Comparison of ENCODE assay signal across 11 cellular contexts in the genomic region with DNA sequence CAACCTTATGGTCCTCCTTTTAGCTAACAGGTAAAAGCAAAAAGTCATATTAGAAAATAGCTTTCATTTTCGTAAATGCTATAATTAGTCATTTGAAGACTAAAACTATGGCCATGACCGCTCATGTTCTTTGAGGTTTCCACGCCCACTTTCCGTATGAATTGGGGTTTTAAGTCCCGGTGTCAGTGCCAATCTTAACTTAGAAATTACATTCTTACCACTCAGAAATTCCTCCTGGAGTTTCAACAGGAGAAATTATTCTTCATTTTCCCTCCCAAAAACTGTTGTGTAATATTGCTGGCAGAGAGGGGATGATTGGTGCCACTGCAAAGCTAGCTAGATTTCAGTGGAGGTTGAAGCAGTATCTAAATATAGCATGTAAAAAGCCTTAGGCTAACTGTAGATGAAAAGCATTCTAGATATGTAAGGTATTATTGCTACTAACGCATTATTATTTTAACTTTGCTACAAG.
DNase-seq lines count a peak whose midpoint lies in the region; ATAC-seq and TF ChIP-seq lines count a peak whose summit lies in the region.
"Had no signal": no experiment of that assay in that cellular context is flagged by ENCODE, and none has a peak within 500 bp of the region (broad histone marks: within the 10 kb centered on the region; RNA-seq: fewer than 3 reads in every experiment).

No MANE protein-coding gene starts in this region.

- DNase-seq in mammary epithelial cell (peak; percentile 60), ecto neural progenitor cell (ENCODE audit: low spot score) (no peak), PC-3 (no peak), NCI-H82 (lab: John Stamatoyannopoulos, UW) (no peak), NCI-H345 (lab: John Stamatoyannopoulos, UW) (no peak)
- DNase-seq: NCI-H510A treated with DMSO at 0.1 percent for 48 hours, right lobe of liver had no signal

- in situ Hi-C loops in mammary epithelial cell (cut with MboI; ENCODE audit: low sequenced_read_pairs in 2 of 2): no loop called here

- H3K9me3 ChIP-seq in mammary epithelial cell (replicated peaks; ENCODE audit: insufficient read depth, low read length): no peaks in the 10 kb centered on the region
- no peaks in the 10 kb centered on the region for H3K9me3 ChIP-seq in PC-3 (ENCODE audit: low read length)
- H3K9me3 ChIP-seq: right lobe of liver had no signal

- peaks cover 4% of the 10 kb centered on the region for H3K4me1 ChIP-seq in mammary epithelial cell (ENCODE audit: insufficient read depth, low read length)
- no peaks in the 10 kb centered on the region for H3K4me1 ChIP-seq in PC-3 (ENCODE audit: insufficient read depth, low read length)
- H3K4me1 ChIP-seq: right lobe of liver had no signal

- peak overlapping the region; percentile 66 for H3K4me2 ChIP-seq in mammary epithelial cell (ENCODE audit: insufficient read depth, low read depth, low read length)
- H3K4me2 ChIP-seq in PC-3 (ENCODE audit: low read length): no peak overlapping the region

- H3K27me3 ChIP-seq in mammary epithelial cell (ENCODE audit: insufficient read depth, low read length) (no peaks in the 10 kb centered on the region), PC-3 (ENCODE audit: low read length) (no peaks in the 10 kb centered on the region)
- H3K27me3 ChIP-seq: right lobe of liver had no signal

- H2AFZ ChIP-seq in mammary epithelial cell (ENCODE audit: low read depth, low read length): no peak overlapping the region
- H2AFZ ChIP-seq in PC-3 (ENCODE audit: low read length): no peak overlapping the region

- CTCF ChIA-PET in mammary epithelial cell (lab: Charles Lee; ENCODE audit: low non-redundant PET): interaction anchor here (0.6 kb wide), 1 partner anchor 1270 kb away, joined by 3 read pairs; no protein-coding TSS in a partner anchor
- CTCF ChIA-PET in PC-3 (lab: Charles Lee): no interaction called here

- dilution Hi-C loops in mammary epithelial cell (cut with HindIII; ENCODE audit: low sequenced_read_pairs): no loop called here

- H3F3A ChIP-seq in PC-3 (ENCODE audit: low read length, unreplicated experiment): no peaks in the 10 kb centered on the region

- WGBS in mammary epithelial cell (ENCODE audit: low coverage, missing lambda C conversion rate): 0% methylated on average over 6 of the region's 6 CpGs

- no TSS peak for BruUV-seq in mammary epithelial cell (replicated peaks; lab: Mats Ljungman, UMichigan)
- no TSS peak for BruUV-seq in PC-3 (replicated peaks; lab: Mats Ljungman, UMichigan)

- ATAC-seq in GM18519 (IDR thresholded peaks at IDR 0.05; ENCODE audit: low FRiP score, unreplicated experiment) (peak; percentile 90), GM21390 (IDR thresholded peaks at IDR 0.05; ENCODE audit: unreplicated experiment) (peak; percentile 96), HG03060 (IDR thresholded peaks at IDR 0.05; ENCODE audit: low read depth, unreplicated experiment) (peak; percentile 86), PC-3 (no peak)
- ATAC-seq: right lobe of liver had no signal

- H3K9ac ChIP-seq in mammary epithelial cell (ENCODE audit: insufficient read depth, low read length): no peak overlapping the region
- H3K9ac ChIP-seq in PC-3 (ENCODE audit: low read length): no peak overlapping the region

- H3K27ac ChIP-seq in mammary epithelial cell (ENCODE audit: insufficient read depth, low read depth, low read length) (no peak overlapping the region), PC-3 (ENCODE audit: low read length) (no peak overlapping the region)
- H3K27ac ChIP-seq: right lobe of liver had no signal

- TF ChIP-seq CTCF in mammary epithelial cell (conservative IDR thresholded peaks at IDR 0.05 in 1 of 2, IDR thresholded peaks at IDR 0.05 in 1 of 2; ENCODE audit: extremely low read depth in 1 of 2, insufficient read depth in 1 of 2, low read depth in 1 of 2, low read length in 2 of 2): no peak
- TF ChIP-seq CTCF in PC-3 (conservative IDR thresholded peaks at IDR 0.05; ENCODE audit: low read depth, low read length): no peak

- intact Hi-C loops in mammary epithelial cell (cut with micrococcal nuclease) (no loop called here), PC-3 (cut with micrococcal nuclease) (no loop called here)

- H3K36me3 ChIP-seq in mammary epithelial cell (ENCODE audit: insufficient read depth, low read length) (no peaks in the 10 kb centered on the region), PC-3 (ENCODE audit: low read depth, low read length) (no peaks in the 10 kb centered on the region)
- H3K36me3 ChIP-seq: right lobe of liver had no signal

- POLR2A ChIA-PET in PC-3 (lab: Charles Lee; ENCODE audit: unreplicated experiment): no interaction called here

- H3K79me2 ChIP-seq in mammary epithelial cell (ENCODE audit: insufficient read depth, low read length) (no peaks in the 10 kb centered on the region), PC-3 (ENCODE audit: low read length) (no peaks in the 10 kb centered on the region)

- H3K9me2 ChIP-seq in PC-3 (replicated peaks; ENCODE audit: low read length): no peaks in the 10 kb centered on the region

- H4K20me1 ChIP-seq in mammary epithelial cell (ENCODE audit: insufficient read depth, low read length): no peaks in the 10 kb centered on the region
- H4K20me1 ChIP-seq in PC-3 (ENCODE audit: low read length): no peaks in the 10 kb centered on the region

- H3K4me3 ChIP-seq in mammary epithelial cell (replicated peaks in 1 of 3; ENCODE audit: insufficient read depth in 1 of 3, low read depth in 2 of 3, low read length in 3 of 3): peak overlapping the region in 1 of 3 experiments; percentile 1
- H3K4me3 ChIP-seq in PC-3 (ENCODE audit: low read length): no peak overlapping the region
- H3K4me3 ChIP-seq: lung, right lobe of liver had no signal
